Comparison of ENCODE assay signal across 1 cellular context in the genomic region with DNA sequence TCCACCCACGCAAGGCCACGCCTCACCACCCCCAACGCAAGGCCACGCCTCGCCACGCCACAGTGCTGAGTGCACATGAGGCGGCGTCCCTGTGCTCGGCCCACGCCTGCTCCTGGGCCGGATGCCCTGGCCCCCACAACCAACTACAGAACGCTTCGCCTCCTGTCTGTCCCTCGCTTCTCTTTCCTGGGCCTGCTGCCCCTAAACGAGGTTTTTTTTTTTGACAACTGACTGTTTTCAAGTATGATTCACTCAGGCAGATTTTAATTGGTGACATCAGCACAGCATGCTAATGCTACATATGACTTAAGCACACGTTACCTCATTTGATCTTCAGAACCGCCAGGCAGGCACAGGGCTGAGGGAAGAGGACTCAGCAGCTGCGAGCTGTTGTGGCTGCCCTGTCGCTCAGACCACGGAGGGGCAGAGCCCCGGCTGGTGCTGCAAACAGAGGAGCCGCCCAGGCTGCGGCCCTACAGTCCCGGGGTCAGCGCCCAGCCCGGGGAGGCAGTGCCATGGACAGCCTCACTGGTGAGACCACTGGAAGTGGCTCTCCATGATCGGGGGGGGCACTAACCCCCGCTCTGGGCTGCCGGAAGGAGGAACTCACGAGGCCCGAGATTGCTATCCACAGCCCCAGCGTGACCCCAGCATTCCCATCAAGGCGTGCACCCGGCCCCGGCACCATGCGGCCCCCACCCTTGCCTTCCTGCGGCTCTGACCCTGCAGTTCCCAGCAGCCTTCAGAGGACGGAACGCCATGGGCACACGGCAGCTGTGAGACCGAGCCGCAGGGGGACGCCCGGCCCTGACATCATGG.
A peak's percentile ranks its signal among the peaks of the same experiment; 100 is the strongest.
TF ChIP-seq lines count a peak whose summit lies in the region.

No MANE protein-coding gene starts in this region.

TF ChIP-seq in IMR-90, 13 proteins besides CTCF, POLR2A, EP300 and RAD21 (continued from another document):
- TF ChIP-seq, protein P1, sequence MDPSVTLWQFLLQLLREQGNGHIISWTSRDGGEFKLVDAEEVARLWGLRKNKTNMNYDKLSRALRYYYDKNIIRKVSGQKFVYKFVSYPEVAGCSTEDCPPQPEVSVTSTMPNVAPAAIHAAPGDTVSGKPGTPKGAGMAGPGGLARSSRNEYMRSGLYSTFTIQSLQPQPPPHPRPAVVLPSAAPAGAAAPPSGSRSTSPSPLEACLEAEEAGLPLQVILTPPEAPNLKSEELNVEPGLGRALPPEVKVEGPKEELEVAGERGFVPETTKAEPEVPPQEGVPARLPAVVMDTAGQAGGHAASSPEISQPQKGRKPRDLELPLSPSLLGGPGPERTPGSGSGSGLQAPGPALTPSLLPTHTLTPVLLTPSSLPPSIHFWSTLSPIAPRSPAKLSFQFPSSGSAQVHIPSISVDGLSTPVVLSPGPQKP (IDR thresholded peaks at IDR 0.05; ENCODE audit: borderline replicate concordance, low read depth, low read length): no peak
- peak; percentile 53; the same call in 1 of the 2 replicates for TF ChIP-seq FOS (IDR thresholded peaks at IDR 0.05; ENCODE audit: low read depth, low read length)
- TF ChIP-seq NFE2L2 (IDR thresholded peaks at IDR 0.05; ENCODE audit: low read depth, low read length): peak; percentile 25; the same call in 1 of the 2 replicates
- TF ChIP-seq CEBPB (IDR thresholded peaks at IDR 0.05; ENCODE audit: low read depth, low read length): peak; percentile 50
- TF ChIP-seq MAFK (IDR thresholded peaks at IDR 0.05; ENCODE audit: low read depth, low read length): peak; percentile 47; the same call in 1 of the 2 replicates
- TF ChIP-seq MXI1 (IDR thresholded peaks at IDR 0.05; ENCODE audit: borderline replicate concordance, low read depth, low read length): peak; percentile 68; the same call in 1 of the 2 replicates
- TF ChIP-seq MAZ (IDR thresholded peaks at IDR 0.05; ENCODE audit: borderline replicate concordance, low read depth, low read length): peak; percentile 9; the same call in 1 of the 2 replicates
TF ChIP-seq in IMR-90: peak in this region for 7.
